ENCODE assay signal across 9 cellular contexts in the genomic region with DNA sequence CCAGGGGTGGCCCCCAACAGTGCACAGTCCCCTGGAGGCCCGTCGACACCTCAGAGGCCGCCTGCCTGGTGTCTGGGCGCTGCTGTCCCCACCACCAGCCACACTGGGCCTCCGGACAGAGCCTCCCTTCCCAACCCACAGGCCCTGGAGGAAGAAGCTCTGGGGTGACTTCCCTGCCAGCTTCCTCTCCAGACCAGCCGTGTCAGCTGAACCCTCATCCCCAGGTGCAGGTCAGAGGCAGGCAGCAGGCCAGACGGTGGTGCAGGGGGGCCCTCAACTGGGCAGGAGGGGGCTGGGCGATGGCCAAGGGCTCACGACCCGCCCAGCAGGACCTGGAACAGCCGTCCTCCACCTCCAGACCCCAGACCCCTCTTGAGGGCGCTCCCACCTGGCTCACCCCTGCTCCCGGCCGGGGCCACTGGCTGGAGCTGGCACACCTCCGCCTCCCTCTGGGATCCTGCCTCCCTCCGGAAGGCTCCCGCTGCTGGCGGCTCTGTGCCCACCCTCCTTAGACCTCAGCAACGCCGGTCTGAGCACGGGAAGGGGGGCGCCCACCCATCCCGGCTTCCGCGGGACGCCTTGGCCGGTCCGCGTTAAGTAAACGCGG. TPM values are rescaled to one million over a fixed set of nuclear protein-coding genes. Genes with fewer than 3 reads are reported as not detected.
DNase-seq lines count a peak whose midpoint lies in the region; ATAC-seq and TF ChIP-seq lines count a peak whose summit lies in the region.
"Had no signal": no experiment of that assay in that cellular context is flagged by ENCODE, and none has a peak within 500 bp of the region (broad histone marks: within the 10 kb centered on the region; RNA-seq: fewer than 3 reads in every experiment).

No MANE protein-coding gene starts in this region.

- H3K27me3 Mint-ChIP-seq in activated naive CD4-positive, alpha-beta T cell treated with anti-CD3 and anti-CD28 coated beads for 36 hours (ENCODE audit: low read depth): no peaks in the 10 kb centered on the region
- no peaks in the 10 kb centered on the region for H3K27me3 Mint-ChIP-seq in activated T-cell treated with anti-CD3 and anti-CD28 coated beads, Interleukin-2, amount 50 U/mL, for 4 hours (ENCODE audit: low read depth)
- peaks cover 3 to 19% (median 14%) of the 10 kb centered on the region in 3 donors for H3K27me3 Mint-ChIP-seq in immature natural killer cell (ENCODE audit: low read depth in 3 of 3)

- no peak for TF ChIP-seq CTCF in upper lobe of right lung (IDR thresholded peaks at IDR 0.05)

- H3K27ac Mint-ChIP-seq in activated naive CD4-positive, alpha-beta T cell treated with anti-CD3 and anti-CD28 coated beads for 36 hours: no peak overlapping the region
- peak overlapping the region in 3 of 6 donors; percentile 40 to 80 (median 77) for H3K27ac Mint-ChIP-seq in immature natural killer cell

- peaks cover 6% of the 10 kb centered on the region for H3K4me1 ChIP-seq in upper lobe of right lung

- H3K36me3 Mint-ChIP-seq in activated naive CD4-positive, alpha-beta T cell treated with anti-CD3 and anti-CD28 coated beads for 36 hours (ENCODE audit: low read depth): peaks cover 2% of the 10 kb centered on the region
- H3K36me3 Mint-ChIP-seq in activated T-cell treated with anti-CD3 and anti-CD28 coated beads, Interleukin-2, amount 50 U/mL, for 4 hours (ENCODE audit: insufficient read depth): no peaks in the 10 kb centered on the region
- no peaks in the 10 kb centered on the region for H3K36me3 Mint-ChIP-seq in immature natural killer cell

- DNase-seq in activated naive CD4-positive, alpha-beta T cell treated with anti-CD3 and anti-CD28 coated beads for 36 hours: no peak
- DNase-seq in activated naive CD4-positive, alpha-beta T cell (lab: John Stamatoyannopoulos, UW): no peak
- DNase-seq in activated T-cell treated with anti-CD3 and anti-CD28 coated beads, Interleukin-2, amount 50 U/mL, for 4 hours: no peak
- DNase-seq in immature natural killer cell (no peak), upper lobe of right lung (no peak), medulla oblongata (ENCODE audit: extremely low spot score) (no peak), activated gamma-delta T cell treated with Interleukin-2 at 50 U/mL for 16 hours (no peak)
- DNase-seq: SIG-M5 had no signal

- H3K9me3 Mint-ChIP-seq in activated naive CD4-positive, alpha-beta T cell treated with anti-CD3 and anti-CD28 coated beads for 36 hours: no peaks in the 10 kb centered on the region
- H3K9me3 Mint-ChIP-seq in activated T-cell treated with anti-CD3 and anti-CD28 coated beads, Interleukin-2, amount 50 U/mL, for 4 hours: no peaks in the 10 kb centered on the region
- no peaks in the 10 kb centered on the region for H3K9me3 Mint-ChIP-seq in immature natural killer cell

- CTCF ChIA-PET in activated naive CD4-positive, alpha-beta T cell treated with anti-CD3 and anti-CD28 coated beads for 36 hours (lab: Charles Lee): interaction anchor here (0.7 to 1.3 kb wide), 4 partner anchors 10 to 142 kb away, joined by 3 to 8 read pairs (median 3); no protein-coding TSS in a partner anchor

- peaks cover 29% of the 10 kb centered on the region for H3K27me3 ChIP-seq in upper lobe of right lung

- no peak overlapping the region for H3K27ac ChIP-seq in upper lobe of right lung

- peak overlapping the region; percentile 36 for H3K4me3 ChIP-seq in upper lobe of right lung

- H3K9me3 ChIP-seq in upper lobe of right lung: no peaks in the 10 kb centered on the region

- H3K4me1 Mint-ChIP-seq in activated naive CD4-positive, alpha-beta T cell treated with anti-CD3 and anti-CD28 coated beads for 36 hours (ENCODE audit: low read depth): peaks cover 28% of the 10 kb centered on the region
- H3K4me1 Mint-ChIP-seq in activated T-cell treated with anti-CD3 and anti-CD28 coated beads, Interleukin-2, amount 50 U/mL, for 4 hours (ENCODE audit: low read depth): peaks cover 21% of the 10 kb centered on the region
- peaks cover 17 to 37% of the 10 kb centered on the region in 2 donors for H3K4me1 Mint-ChIP-seq in immature natural killer cell

- no peaks in the 10 kb centered on the region for H3K36me3 ChIP-seq in upper lobe of right lung

- H3K4me3 Mint-ChIP-seq in activated naive CD4-positive, alpha-beta T cell treated with anti-CD3 and anti-CD28 coated beads for 36 hours: peak overlapping the region; percentile 70
- H3K4me3 Mint-ChIP-seq in activated T-cell treated with anti-CD3 and anti-CD28 coated beads, Interleukin-2, amount 50 U/mL, for 4 hours: peak overlapping the region; percentile 80
- H3K4me3 Mint-ChIP-seq in immature natural killer cell: peak overlapping the region; percentile 65 to 84 (median 70)

- intact Hi-C loops in activated naive CD4-positive, alpha-beta T cell treated with anti-CD3 and anti-CD28 coated beads for 36 hours (cut with micrococcal nuclease): no loop called here
- intact Hi-C loops in upper lobe of right lung (cut with DNase I): no loop called here

- ATAC-seq in activated T-cell treated with anti-CD3 and anti-CD28 coated beads, Interleukin-2, amount 50 U/mL, for 4 hours: no peak
- ATAC-seq in upper lobe of right lung (no peak), GM18867 (IDR thresholded peaks at IDR 0.05; ENCODE audit: unreplicated experiment) (no peak)

RNA-seq across cellular contexts. Expression of gene TNFRSF18, which starts 0.5 kb away (rescaled TPM):
- total RNA-seq in activated naive CD4-positive, alpha-beta T cell treated with anti-CD3 and anti-CD28 coated beads for 36 hours: 10 to 100 TPM; 30.7 to 31.0 TPM
- 100 to 1,000 TPM; 102 to 212 (median 155) TPM for total RNA-seq in activated T-cell treated with anti-CD3 and anti-CD28 coated beads, Interleukin-2, amount 50 U/mL, for 4 hours
- 100 to 1,000 TPM in 2 of 3 donors, 10 to 100 TPM in 1; 56.4 to 136 (median 105) TPM for polyA plus RNA-seq in immature natural killer cell
- total RNA-seq in upper lobe of right lung: 0.98 TPM

RNA-seq across cellular contexts. Expression of gene TNFRSF4, which starts 8.1 kb away (rescaled TPM):
- total RNA-seq in activated naive CD4-positive, alpha-beta T cell treated with anti-CD3 and anti-CD28 coated beads for 36 hours: 100 to 1,000 TPM; 107 to 110 TPM
- 100 to 1,000 TPM; 480 to 735 (median 495) TPM for total RNA-seq in activated T-cell treated with anti-CD3 and anti-CD28 coated beads, Interleukin-2, amount 50 U/mL, for 4 hours
- 10 to 100 TPM in 2 of 3 donors, 1 to 10 TPM in 1; 7.6 to 16.3 (median 12.1) TPM for polyA plus RNA-seq in immature natural killer cell
- total RNA-seq in upper lobe of right lung: 7.7 TPM

RNA-seq across cellular contexts. Expression of gene SDF4, which starts 25.9 kb away (rescaled TPM):
- 10 to 100 TPM; 74.7 to 79.5 TPM for total RNA-seq in activated naive CD4-positive, alpha-beta T cell treated with anti-CD3 and anti-CD28 coated beads for 36 hours
- 100 to 1,000 TPM; 191 to 242 (median 193) TPM for total RNA-seq in activated T-cell treated with anti-CD3 and anti-CD28 coated beads, Interleukin-2, amount 50 U/mL, for 4 hours
- 100 to 1,000 TPM; 157 to 240 (median 194) TPM for polyA plus RNA-seq in immature natural killer cell
- 132 TPM for total RNA-seq in upper lobe of right lung

RNA-seq across cellular contexts. Expression of gene B3GALT6, which starts 26.2 kb away (rescaled TPM):
- 1 to 10 TPM; 8.7 to 9.9 TPM for total RNA-seq in activated naive CD4-positive, alpha-beta T cell treated with anti-CD3 and anti-CD28 coated beads for 36 hours
- 10 to 100 TPM; 38.0 to 40.8 (median 39.0) TPM for total RNA-seq in activated T-cell treated with anti-CD3 and anti-CD28 coated beads, Interleukin-2, amount 50 U/mL, for 4 hours
- 10 to 100 TPM in 1 of 3 donors, 1 to 10 TPM in 2; 5.3 to 13.9 (median 9.9) TPM for polyA plus RNA-seq in immature natural killer cell
- 16.7 TPM for total RNA-seq in upper lobe of right lung

RNA-seq across cellular contexts. Expression of gene TTLL10, which starts 32.2 kb away (rescaled TPM):
- total RNA-seq in activated naive CD4-positive, alpha-beta T cell treated with anti-CD3 and anti-CD28 coated beads for 36 hours: not detected
- not detected for total RNA-seq in activated T-cell treated with anti-CD3 and anti-CD28 coated beads, Interleukin-2, amount 50 U/mL, for 4 hours
- polyA plus RNA-seq in immature natural killer cell: under 1 TPM; 0.68 to 0.83 (median 0.69) TPM
- total RNA-seq in upper lobe of right lung: not detected

Comparison
In these comparisons a context has a peak if more than half of its experiments do, and no peak if none do; other contexts are left out.
1. RNA of gene TNFRSF18, which starts 0.5 kb away (total RNA-seq): 102 to 212 TPM in activated T-cell treated with anti-CD3 and anti-CD28 coated beads, Interleukin-2, amount 50 U/mL, for 4 hours and 30.7 to 31.0 TPM in activated naive CD4-positive, alpha-beta T cell treated with anti-CD3 and anti-CD28 coated beads for 36 hours; 0.98 TPM in upper lobe of right lung (single experiment); every median in the first group is over 10 times any median in the second.
2. RNA of gene TNFRSF4, which starts 8.1 kb away (total RNA-seq): 480 to 735 TPM in activated T-cell treated with anti-CD3 and anti-CD28 coated beads, Interleukin-2, amount 50 U/mL, for 4 hours and 107 to 110 TPM in activated naive CD4-positive, alpha-beta T cell treated with anti-CD3 and anti-CD28 coated beads for 36 hours; 7.7 TPM in upper lobe of right lung (single experiment); every median in the first group is over 10 times any median in the second.
3. Peak in every context shown above with its lines, with median percentiles within 50 percentile points of each other: H3K4me3 Mint-ChIP-seq.